In the genomic region with DNA sequence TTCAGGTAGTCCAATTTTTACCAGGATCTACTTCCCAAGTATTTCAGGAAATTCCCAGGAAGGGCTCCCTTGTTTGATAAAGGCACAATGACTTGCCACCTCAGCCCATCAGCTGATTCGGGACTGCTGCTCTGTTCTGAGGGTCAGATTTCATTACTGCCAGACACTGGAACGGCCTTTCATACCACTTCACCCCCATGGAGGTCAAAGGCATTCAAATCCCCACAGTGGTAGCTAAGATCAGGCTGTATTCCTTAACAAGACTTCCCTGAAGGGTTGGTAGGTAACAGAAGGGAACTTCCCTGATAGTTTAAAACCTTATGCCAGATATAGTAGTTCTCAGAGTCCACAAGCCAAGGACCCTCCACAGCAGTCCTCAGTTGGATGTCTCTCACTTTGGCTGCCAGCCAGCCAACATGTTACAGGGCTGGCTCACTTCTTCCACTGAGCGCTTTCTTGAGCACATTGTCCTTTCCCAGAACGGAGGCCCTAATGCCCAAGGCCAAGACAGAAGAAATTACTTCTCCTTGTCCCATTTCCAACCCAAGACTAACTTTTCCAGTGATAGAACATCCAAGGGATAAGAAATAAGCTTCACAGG, we compare ENCODE assay signal across 1 cellular context.
TF ChIP-seq lines count a peak whose summit lies in the region.

No MANE protein-coding gene starts in this region.

TF ChIP-seq in HCT116, 20 proteins besides CTCF, POLR2A, EP300 and RAD21 (continued from another document):
- no peak for TF ChIP-seq ZNF274 (IDR thresholded peaks at IDR 0.05; ENCODE audit: low read depth, low read length)
- TF ChIP-seq POLR2AphosphoS5 (IDR thresholded peaks at IDR 0.05; ENCODE audit: low read depth, low read length), result no peak
- no peak for TF ChIP-seq JUND (IDR thresholded peaks at IDR 0.05)
- no peak for TF ChIP-seq FOSL1 (IDR thresholded peaks at IDR 0.05; ENCODE audit: low read depth)
- no peak for TF ChIP-seq YY1 (IDR thresholded peaks at IDR 0.05; ENCODE audit: extremely low read depth, insufficient replicate concordance, low read depth, low read length)
- no peak for TF ChIP-seq SIN3A (IDR thresholded peaks at IDR 0.05; ENCODE audit: low read depth)
- TF ChIP-seq, protein P1, sequence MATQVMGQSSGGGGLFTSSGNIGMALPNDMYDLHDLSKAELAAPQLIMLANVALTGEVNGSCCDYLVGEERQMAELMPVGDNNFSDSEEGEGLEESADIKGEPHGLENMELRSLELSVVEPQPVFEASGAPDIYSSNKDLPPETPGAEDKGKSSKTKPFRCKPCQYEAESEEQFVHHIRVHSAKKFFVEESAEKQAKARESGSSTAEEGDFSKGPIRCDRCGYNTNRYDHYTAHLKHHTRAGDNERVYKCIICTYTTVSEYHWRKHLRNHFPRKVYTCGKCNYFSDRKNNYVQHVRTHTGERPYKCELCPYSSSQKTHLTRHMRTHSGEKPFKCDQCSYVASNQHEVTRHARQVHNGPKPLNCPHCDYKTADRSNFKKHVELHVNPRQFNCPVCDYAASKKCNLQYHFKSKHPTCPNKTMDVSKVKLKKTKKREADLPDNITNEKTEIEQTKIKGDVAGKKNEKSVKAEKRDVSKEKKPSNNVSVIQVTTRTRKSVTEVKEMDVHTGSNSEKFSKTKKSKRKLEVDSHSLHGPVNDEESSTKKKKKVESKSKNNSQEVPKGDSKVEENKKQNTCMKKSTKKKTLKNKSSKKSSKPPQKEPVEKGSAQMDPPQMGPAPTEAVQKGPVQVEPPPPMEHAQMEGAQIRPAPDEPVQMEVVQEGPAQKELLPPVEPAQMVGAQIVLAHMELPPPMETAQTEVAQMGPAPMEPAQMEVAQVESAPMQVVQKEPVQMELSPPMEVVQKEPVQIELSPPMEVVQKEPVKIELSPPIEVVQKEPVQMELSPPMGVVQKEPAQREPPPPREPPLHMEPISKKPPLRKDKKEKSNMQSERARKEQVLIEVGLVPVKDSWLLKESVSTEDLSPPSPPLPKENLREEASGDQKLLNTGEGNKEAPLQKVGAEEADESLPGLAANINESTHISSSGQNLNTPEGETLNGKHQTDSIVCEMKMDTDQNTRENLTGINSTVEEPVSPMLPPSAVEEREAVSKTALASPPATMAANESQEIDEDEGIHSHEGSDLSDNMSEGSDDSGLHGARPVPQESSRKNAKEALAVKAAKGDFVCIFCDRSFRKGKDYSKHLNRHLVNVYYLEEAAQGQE (IDR thresholded peaks at IDR 0.05; ENCODE audit: low read depth), result no peak
TF ChIP-seq in HCT116: peak in this region for 0.
